In the genomic region with DNA sequence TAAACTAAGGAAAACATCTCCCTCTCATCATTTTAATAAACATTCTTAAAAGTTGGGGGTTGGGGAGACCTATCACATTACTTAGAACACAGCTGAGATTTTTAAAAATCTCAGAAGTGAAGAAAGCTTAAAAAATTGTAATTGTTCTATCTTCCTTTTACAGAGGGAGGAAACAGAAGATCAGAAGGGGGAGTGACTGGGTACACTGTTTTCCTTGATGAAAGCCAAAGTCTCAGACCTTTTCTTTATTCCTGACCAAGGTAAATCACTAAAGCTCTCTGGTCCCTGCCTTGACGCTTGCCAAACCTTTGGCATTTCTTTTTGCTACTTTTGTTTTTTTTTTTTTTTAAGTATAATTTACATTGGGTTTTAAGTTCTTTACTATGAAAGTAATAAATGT, we compare ENCODE assay signal across 16 cellular contexts.
DNase-seq lines count a peak whose midpoint lies in the region; ATAC-seq and TF ChIP-seq lines count a peak whose summit lies in the region.
"Had no signal": no experiment of that assay in that cellular context is flagged by ENCODE, and none has a peak within 500 bp of the region (broad histone marks: within the 10 kb centered on the region; RNA-seq: fewer than 3 reads in every experiment).

No MANE protein-coding gene starts in this region.

- no peak overlapping the region for H3K4me2 ChIP-seq in smooth muscle cell
- H3K4me2 ChIP-seq: BLaER1 treated with 17β-estradiol and CSF1 and Interleukin-3, amounts not matched to agents 10 nM and 100 nM had no signal

- no peak for ATAC-seq in HG03175 (IDR thresholded peaks at IDR 0.05; ENCODE audit: unreplicated experiment)

- TF ChIP-seq CTCF in HL-60 (IDR thresholded peaks at IDR 0.05; ENCODE audit: insufficient read depth, low read length) (no peak), nephron progenitor cell (IDR thresholded peaks at IDR 0.05) (no peak), smooth muscle cell (IDR thresholded peaks at IDR 0.05; ENCODE audit: borderline replicate concordance, insufficient read depth, poor library complexity, severe bottlenecking) (no peak)

- no peaks in the 10 kb centered on the region for H3F3A ChIP-seq in smooth muscle cell (ENCODE audit: low read depth)

- 90% methylated on average over 1 of the region's 1 CpG for WGBS in smooth muscle cell (ENCODE audit: low lambda C conversion rate)

- H2AFZ ChIP-seq in smooth muscle cell (ENCODE audit: low read depth), result no peak overlapping the region

- H3K27me3 ChIP-seq in HL-60 (ENCODE audit: insufficient read depth, poor library complexity, severe bottlenecking) (no peaks in the 10 kb centered on the region), SJSA1 (replicated peaks) (no peaks in the 10 kb centered on the region), smooth muscle cell (ENCODE audit: low read depth) (no peaks in the 10 kb centered on the region)
- H3K27me3 ChIP-seq: BLaER1 treated with 17β-estradiol and CSF1 and Interleukin-3, amounts not matched to agents 10 nM and 100 nM had no signal

- DNase-seq in HL-60 (ENCODE audit: low read depth in 1 of 2, low spot score in 1 of 2) (no peak), SJSA1 (ENCODE audit: low read depth in 1 of 2, low spot score in 2 of 2) (no peak), nephron progenitor cell (no peak), smooth muscle cell (lab: John Stamatoyannopoulos, UW; ENCODE audit: unreplicated experiment) (no peak), H4 (ENCODE audit: low spot score) (no peak), NCI-H2107 treated with DMSO at 0.1 percent for 48 hours (lab: John Stamatoyannopoulos, UW; ENCODE audit: unreplicated experiment) (no peak)
- DNase-seq: 8988T; ACHN; CD4-positive, alpha-beta T cell; DMS 273 treated with DMSO at 0.1 percent for 48 hours; DMS79; GOT3 had no signal

- H3K9me3 ChIP-seq in SJSA1 (replicated peaks), result no peaks in the 10 kb centered on the region
- H3K9me3 ChIP-seq in smooth muscle cell (replicated peaks; ENCODE audit: low read depth), result no peaks in the 10 kb centered on the region
- H3K9me3 ChIP-seq: BLaER1 treated with 17β-estradiol and CSF1 and Interleukin-3, amounts not matched to agents 10 nM and 100 nM; HAP-1 had no signal

- no peak overlapping the region for H3K9ac ChIP-seq in smooth muscle cell (ENCODE audit: low read depth)
- H3K9ac ChIP-seq: BLaER1 treated with 17β-estradiol and CSF1 and Interleukin-3, amounts not matched to agents 10 nM and 100 nM had no signal

- no peaks in the 10 kb centered on the region for H4K20me1 ChIP-seq in smooth muscle cell (ENCODE audit: low read depth)

- no peaks in the 10 kb centered on the region for H3K27me3 Mint-ChIP-seq in nephron progenitor cell (ENCODE audit: low read depth, poor library complexity)
- H3K27me3 Mint-ChIP-seq: CD4-positive, alpha-beta T cell; IgD-negative memory B cell had no signal

- peaks cover 17% of the 10 kb centered on the region for H3K4me1 ChIP-seq in SJSA1 (replicated peaks)
- H3K4me1 ChIP-seq in smooth muscle cell (ENCODE audit: low read depth), result no peaks in the 10 kb centered on the region
- H3K4me1 ChIP-seq: HAP-1 had no signal

- H3K9me3 Mint-ChIP-seq in nephron progenitor cell, result no peaks in the 10 kb centered on the region
- H3K9me3 Mint-ChIP-seq: CD4-positive, alpha-beta T cell; IgD-negative memory B cell had no signal

- peak overlapping the region; percentile 71 for H3K27ac Mint-ChIP-seq in nephron progenitor cell
- H3K27ac Mint-ChIP-seq: CD4-positive, alpha-beta T cell had no signal

- no peaks in the 10 kb centered on the region for H3K79me2 ChIP-seq in smooth muscle cell (ENCODE audit: low read depth)

- H3K4me3 ChIP-seq in HL-60 (replicated peaks; ENCODE audit: insufficient read depth, low read length) (no peak overlapping the region), SJSA1 (no peak overlapping the region), smooth muscle cell (no peak overlapping the region)
- H3K4me3 ChIP-seq: BLaER1 treated with 17β-estradiol and CSF1 and Interleukin-3, amounts not matched to agents 10 nM and 100 nM; HAP-1 had no signal

- H3K36me3 ChIP-seq in SJSA1 (peaks cover 36% of the 10 kb centered on the region), smooth muscle cell (ENCODE audit: low read depth) (peaks cover 26% of the 10 kb centered on the region)

- no peak overlapping the region for H3K4me3 Mint-ChIP-seq in nephron progenitor cell
- H3K4me3 Mint-ChIP-seq: CD4-positive, alpha-beta T cell; IgD-negative memory B cell had no signal

- 0 out of 2 replicates have a peak overlapping the region, but pooled peaks have one; percentile 18 for H3K27ac ChIP-seq in HL-60 (replicated peaks)
- H3K27ac ChIP-seq in SJSA1, result peak overlapping the region; percentile 46
- peak overlapping the region; percentile 13 for H3K27ac ChIP-seq in smooth muscle cell (ENCODE audit: low read depth)
- H3K27ac ChIP-seq: BLaER1 treated with 17β-estradiol and CSF1 and Interleukin-3, amounts not matched to agents 10 nM and 100 nM had no signal

- no peaks in the 10 kb centered on the region for H3K4me1 Mint-ChIP-seq in nephron progenitor cell

- peaks cover 61% of the 10 kb centered on the region for H3K36me3 Mint-ChIP-seq in nephron progenitor cell (ENCODE audit: low read depth)
